In genomic region chr17:49194297-49194607, GRCh38 we compare ENCODE assay signal across 11 cellular contexts. TPM values are rescaled to one million over a fixed set of nuclear protein-coding genes. Genes with fewer than 3 reads are reported as not detected.
DNase-seq lines count a peak whose midpoint lies in the region; ATAC-seq and TF ChIP-seq lines count a peak whose summit lies in the region.
"Had no signal": no experiment of that assay in that cellular context is flagged by ENCODE, and none has a peak within 500 bp of the region (broad histone marks: within the 10 kb centered on the region; RNA-seq: fewer than 3 reads in every experiment).

No MANE protein-coding gene starts in this region.

- DNase-seq in A673 (ENCODE audit: low spot score) (no peak), H9 (no peak), MCF 10A (ENCODE audit: unreplicated experiment) (no peak), NCI-H1694 treated with DMSO at 0.1 percent for 48 hours (lab: John Stamatoyannopoulos, UW) (no peak), NCI-H2171 treated with DMSO at 0.1 percent for 48 hours (lab: John Stamatoyannopoulos, UW) (no peak), NCI-H1105 treated with DMSO at 0.1 percent for 48 hours (lab: John Stamatoyannopoulos, UW) (no peak)

- H3K14ac ChIP-seq in H9 (ENCODE audit: insufficient read depth, low read length), result no peak overlapping the region

- H4K5ac ChIP-seq in H9 (ENCODE audit: insufficient read length, low read depth, low read length), result no peak overlapping the region

- H3K9me3 ChIP-seq in A673 (ENCODE audit: low read depth, low read length, poor library complexity, severe bottlenecking), result no peaks in the 10 kb centered on the region
- H3K9me3 ChIP-seq in H9 (ENCODE audit: control insufficient read depth, low read depth, low read length), result no peaks in the 10 kb centered on the region

- H3K4me3 Mint-ChIP-seq in H9, result peak overlapping the region; percentile 91 to 92
- H3K4me3 Mint-ChIP-seq in MCF 10A (ENCODE audit: unreplicated experiment), result peak overlapping the region; percentile 26
- H3K4me3 Mint-ChIP-seq in nephron, result peak overlapping the region; percentile 88 to 95 (median 94)

- POLR2A ChIA-PET in A673 (lab: Charles Lee; ENCODE audit: low non-redundant PET), result no interaction called here
- POLR2A ChIA-PET in MCF 10A (lab: Yijun Ruan, JAX), result interaction anchor here (0.7 kb wide), 1 partner anchor 64 kb away, joined by 3 read pairs; no protein-coding TSS in a partner anchor

- H3K18ac ChIP-seq in H9 (ENCODE audit: insufficient read length, low read depth, low read length), result no peak overlapping the region

- H3K9me3 Mint-ChIP-seq in H9, result no peaks in the 10 kb centered on the region
- no peaks in the 10 kb centered on the region for H3K9me3 Mint-ChIP-seq in MCF 10A (ENCODE audit: unreplicated experiment)
- no peaks in the 10 kb centered on the region for H3K9me3 Mint-ChIP-seq in nephron

- CTCF ChIA-PET in A673 (lab: Charles Lee) (no interaction called here), MCF 10A (lab: Yijun Ruan, JAX) (interaction anchor here (0.6 to 1.3 kb wide), 2 partner anchors 162 to 279 kb away, joined by 3 to 5 read pairs; no protein-coding TSS in a partner anchor)

- H3K27ac ChIP-seq in A673 (ENCODE audit: low read depth, low read length, poor library complexity, severe bottlenecking) (no peak overlapping the region), H9 (ENCODE audit: insufficient read length, low read depth, low read length) (no peak overlapping the region)
- H3K27ac ChIP-seq: KMS-11 had no signal

- no peak overlapping the region for H4K8ac ChIP-seq in H9 (replicated peaks; ENCODE audit: insufficient read length, low read depth, low read length)

- no peaks in the 10 kb centered on the region for H3K79me2 ChIP-seq in H9 (ENCODE audit: insufficient read depth, low read length)

- peak overlapping the region; percentile 74 for H3K4me2 ChIP-seq in H9 (ENCODE audit: insufficient read depth, insufficient read length, low read length)

- no peak overlapping the region for H2BK5ac ChIP-seq in H9 (ENCODE audit: insufficient read length, low read length)

- H3K36me3 Mint-ChIP-seq in H9 (ENCODE audit: insufficient read depth in 1 of 3, low read depth in 3 of 3), result no peaks in the 10 kb centered on the region
- peaks cover 15% of the 10 kb centered on the region for H3K36me3 Mint-ChIP-seq in MCF 10A (ENCODE audit: insufficient read depth, unreplicated experiment)
- no peaks in the 10 kb centered on the region for H3K36me3 Mint-ChIP-seq in nephron (ENCODE audit: low read depth)

- H3K36me3 ChIP-seq in A673 (ENCODE audit: insufficient read depth, low read length, poor library complexity, severe bottlenecking), result no peaks in the 10 kb centered on the region

- no peak for TF ChIP-seq CTCF in A673 (conservative IDR thresholded peaks at IDR 0.05; ENCODE audit: low read depth, low read length)
- no peak for TF ChIP-seq CTCF in H9 (conservative IDR thresholded peaks at IDR 0.05)
- TF ChIP-seq CTCF in MCF 10A (IDR thresholded peaks at IDR 0.05; ENCODE audit: unreplicated experiment), result no peak
- TF ChIP-seq CTCF in nephron (IDR thresholded peaks at IDR 0.05; ENCODE audit: unreplicated experiment in 3 of 3), result no peak

- H4K91ac ChIP-seq in H9 (ENCODE audit: insufficient read length, low read depth, low read length), result no peak overlapping the region

- H3K56ac ChIP-seq in H9 (ENCODE audit: insufficient read length, low read depth, low read length), result no peak overlapping the region

- no peak overlapping the region for H2BK12ac ChIP-seq in H9 (ENCODE audit: insufficient read length, low read depth, low read length)

- H3K4me1 ChIP-seq in A673 (ENCODE audit: insufficient read depth, low read length, poor library complexity, severe bottlenecking), result peaks cover 11% of the 10 kb centered on the region
- H3K4me1 ChIP-seq in H9 (ENCODE audit: insufficient read depth, low read length), result no peaks in the 10 kb centered on the region; the same call in 1 of the 2 replicates

- no TSS peak for BruUV-seq in A673 (replicated peaks; lab: Mats Ljungman, UMichigan)
- no TSS peak for BruUV-seq in MCF 10A (replicated peaks; lab: Mats Ljungman, UMichigan)

- WGBS in H9 (ENCODE audit: extremely low coverage, insufficient read length, low lambda C conversion rate), result no CpG with 5 or more reads among the region's 3 CpGs

- H3K27me3 ChIP-seq in A673 (replicated peaks; ENCODE audit: insufficient read depth, low read depth, low read length, poor library complexity) (no peaks in the 10 kb centered on the region), H9 (ENCODE audit: insufficient read depth, low read length) (no peaks in the 10 kb centered on the region)

- intact Hi-C loops in A673 (cut with micrococcal nuclease; ENCODE audit: unreplicated experiment) (loop anchor here (5.0 to 10.0 kb wide), 2 partner anchors 33 to 289 kb away; partner anchors contain the start of gene UBE2Z), MCF 10A (cut with micrococcal nuclease) (loop anchor here (5.0 to 10.0 kb wide), 2 partner anchors 139 to 287 kb away; partner anchors contain the start of gene UBE2Z)

- no peak for ATAC-seq in HG03108 (IDR thresholded peaks at IDR 0.05; ENCODE audit: unreplicated experiment)

- peaks cover 8 to 13% of the 10 kb centered on the region in 2 experiments for H3K4me1 Mint-ChIP-seq in H9
- no peaks in the 10 kb centered on the region for H3K4me1 Mint-ChIP-seq in MCF 10A (ENCODE audit: insufficient read depth, unreplicated experiment)
- H3K4me1 Mint-ChIP-seq in nephron, result no peaks in the 10 kb centered on the region

- H2BK120ac ChIP-seq in H9 (ENCODE audit: low read depth, low read length, poor library complexity, severe bottlenecking), result no peak overlapping the region

- H3K79me1 ChIP-seq in H9 (ENCODE audit: insufficient read depth, low read depth, low read length, poor library complexity, severe bottlenecking), result no peaks in the 10 kb centered on the region

- peaks cover 6% of the 10 kb centered on the region for H3K23me2 ChIP-seq in H9 (ENCODE audit: insufficient read length, low read depth, low read length, poor library complexity, severe bottlenecking)

- peak overlapping the region; percentile 58 for H2AFZ ChIP-seq in H9 (ENCODE audit: low read length)

- H3K27ac Mint-ChIP-seq in H9, result no peak overlapping the region
- no peak overlapping the region for H3K27ac Mint-ChIP-seq in MCF 10A (ENCODE audit: low read depth, unreplicated experiment)
- peak overlapping the region; percentile 98 to 100 (median 99) for H3K27ac Mint-ChIP-seq in nephron

- H3K23ac ChIP-seq in H9 (ENCODE audit: insufficient read length, low read depth, low read length), result no peak overlapping the region

- no peaks in the 10 kb centered on the region for H4K20me1 ChIP-seq in H9 (ENCODE audit: control insufficient read depth, insufficient read depth, insufficient read length)

- peak overlapping the region; percentile 82 for H3K4me3 ChIP-seq in A673 (ENCODE audit: low read depth, low read length, poor library complexity, severe bottlenecking)
- H3K4me3 ChIP-seq: lung had no signal

- no peak overlapping the region for H2BK20ac ChIP-seq in H9 (ENCODE audit: low read depth, low read length, poor library complexity, severe bottlenecking)

- peaks cover 2% of the 10 kb centered on the region for H3K27me3 Mint-ChIP-seq in H9 (ENCODE audit: low read depth)
- no peaks in the 10 kb centered on the region for H3K27me3 Mint-ChIP-seq in MCF 10A (ENCODE audit: insufficient read depth, unreplicated experiment)
- peaks cover 4% of the 10 kb centered on the region for H3K27me3 Mint-ChIP-seq in nephron (ENCODE audit: low read depth)

- no peak overlapping the region for H3T11ph ChIP-seq in H9 (ENCODE audit: low read length)

- no peak overlapping the region for H2AK5ac ChIP-seq in H9 (ENCODE audit: insufficient read length, low read length)

- no peak overlapping the region for H3K9ac ChIP-seq in H9 (ENCODE audit: extremely low read depth, insufficient read length, low read length)
- H3K9ac ChIP-seq: KMS-11 had no signal

- H2BK15ac ChIP-seq in H9 (ENCODE audit: low read depth, low read length), result no peak overlapping the region

- no peak overlapping the region for H3K4ac ChIP-seq in H9 (ENCODE audit: low read depth, low read length)

RNA-seq across cellular contexts. Expression of gene GNGT2, which starts 16.1 kb away (rescaled TPM):
- total RNA-seq in A673 (2021) (9.2 and 9.6 TPM in 2 replicates), H9 (2021) (0.42 and 1.1 TPM in 2 replicates), MCF 10A (2022) (not detected in 2 replicates)

RNA-seq across cellular contexts. Expression of gene ABI3, which starts 16.3 kb away (rescaled TPM):
- total RNA-seq in A673 (2021) (9.7 and 13.0 TPM in 2 replicates), H9 (2021) (2.1 and 2.4 TPM in 2 replicates), MCF 10A (2022) (not detected in 2 replicates)

RNA-seq across cellular contexts. Expression of gene PHOSPHO1, which starts 36.3 kb away (rescaled TPM):
- total RNA-seq in A673 (2021) (88.6 and 98.3 TPM in 2 replicates), H9 (2021) (0.31 and 0.63 TPM in 2 replicates), MCF 10A (2022) (not detected in 2 replicates)
- total RNA-seq: subcutaneous adipose tissue had no signal

Comparison
In these comparisons a context has a peak if more than half of its experiments do, and no peak if none do; other contexts are left out.
1. H3K27ac Mint-ChIP-seq: peak in nephron (3 of 3); none in H9 (0 of 3) and MCF 10A (single experiment).
2. H3K4me3 Mint-ChIP-seq: peak in every context shown above with its lines; median percentile 94 in nephron; 92 in H9; 26 in MCF 10A.
3. RNA of gene PHOSPHO1, which starts 36.3 kb away (total RNA-seq): 88.6 to 98.3 TPM in A673; 0.31 to 0.63 TPM in H9 and not detected in MCF 10A; every median in the first group is over 10 times any median in the second.